1 cellular context compared by ENCODE assay signal in the genomic region with DNA sequence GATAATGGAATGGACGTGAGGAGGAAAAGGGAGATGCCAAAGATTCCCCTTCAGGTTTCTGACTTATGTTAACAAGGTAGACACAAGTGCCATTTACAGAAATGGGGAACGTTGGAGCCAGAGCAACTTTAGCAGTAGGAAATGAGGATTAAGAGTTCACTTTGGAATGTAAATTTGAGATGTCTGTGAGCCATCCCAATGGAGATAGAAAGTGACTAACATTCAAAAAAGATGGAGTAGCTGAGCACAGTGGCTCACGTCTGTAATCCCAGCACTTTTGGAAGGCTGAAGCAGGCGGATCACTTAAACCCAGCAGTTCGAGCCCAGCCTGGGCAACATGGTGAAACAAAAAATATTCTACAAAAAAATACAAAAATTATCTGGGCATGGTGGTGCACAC.
TF ChIP-seq lines count a peak whose summit lies in the region.

No MANE protein-coding gene starts in this region.

TF ChIP-seq in GM23338, 12 proteins besides CTCF, POLR2A, EP300 and RAD21:
- TF ChIP-seq, protein P1, sequence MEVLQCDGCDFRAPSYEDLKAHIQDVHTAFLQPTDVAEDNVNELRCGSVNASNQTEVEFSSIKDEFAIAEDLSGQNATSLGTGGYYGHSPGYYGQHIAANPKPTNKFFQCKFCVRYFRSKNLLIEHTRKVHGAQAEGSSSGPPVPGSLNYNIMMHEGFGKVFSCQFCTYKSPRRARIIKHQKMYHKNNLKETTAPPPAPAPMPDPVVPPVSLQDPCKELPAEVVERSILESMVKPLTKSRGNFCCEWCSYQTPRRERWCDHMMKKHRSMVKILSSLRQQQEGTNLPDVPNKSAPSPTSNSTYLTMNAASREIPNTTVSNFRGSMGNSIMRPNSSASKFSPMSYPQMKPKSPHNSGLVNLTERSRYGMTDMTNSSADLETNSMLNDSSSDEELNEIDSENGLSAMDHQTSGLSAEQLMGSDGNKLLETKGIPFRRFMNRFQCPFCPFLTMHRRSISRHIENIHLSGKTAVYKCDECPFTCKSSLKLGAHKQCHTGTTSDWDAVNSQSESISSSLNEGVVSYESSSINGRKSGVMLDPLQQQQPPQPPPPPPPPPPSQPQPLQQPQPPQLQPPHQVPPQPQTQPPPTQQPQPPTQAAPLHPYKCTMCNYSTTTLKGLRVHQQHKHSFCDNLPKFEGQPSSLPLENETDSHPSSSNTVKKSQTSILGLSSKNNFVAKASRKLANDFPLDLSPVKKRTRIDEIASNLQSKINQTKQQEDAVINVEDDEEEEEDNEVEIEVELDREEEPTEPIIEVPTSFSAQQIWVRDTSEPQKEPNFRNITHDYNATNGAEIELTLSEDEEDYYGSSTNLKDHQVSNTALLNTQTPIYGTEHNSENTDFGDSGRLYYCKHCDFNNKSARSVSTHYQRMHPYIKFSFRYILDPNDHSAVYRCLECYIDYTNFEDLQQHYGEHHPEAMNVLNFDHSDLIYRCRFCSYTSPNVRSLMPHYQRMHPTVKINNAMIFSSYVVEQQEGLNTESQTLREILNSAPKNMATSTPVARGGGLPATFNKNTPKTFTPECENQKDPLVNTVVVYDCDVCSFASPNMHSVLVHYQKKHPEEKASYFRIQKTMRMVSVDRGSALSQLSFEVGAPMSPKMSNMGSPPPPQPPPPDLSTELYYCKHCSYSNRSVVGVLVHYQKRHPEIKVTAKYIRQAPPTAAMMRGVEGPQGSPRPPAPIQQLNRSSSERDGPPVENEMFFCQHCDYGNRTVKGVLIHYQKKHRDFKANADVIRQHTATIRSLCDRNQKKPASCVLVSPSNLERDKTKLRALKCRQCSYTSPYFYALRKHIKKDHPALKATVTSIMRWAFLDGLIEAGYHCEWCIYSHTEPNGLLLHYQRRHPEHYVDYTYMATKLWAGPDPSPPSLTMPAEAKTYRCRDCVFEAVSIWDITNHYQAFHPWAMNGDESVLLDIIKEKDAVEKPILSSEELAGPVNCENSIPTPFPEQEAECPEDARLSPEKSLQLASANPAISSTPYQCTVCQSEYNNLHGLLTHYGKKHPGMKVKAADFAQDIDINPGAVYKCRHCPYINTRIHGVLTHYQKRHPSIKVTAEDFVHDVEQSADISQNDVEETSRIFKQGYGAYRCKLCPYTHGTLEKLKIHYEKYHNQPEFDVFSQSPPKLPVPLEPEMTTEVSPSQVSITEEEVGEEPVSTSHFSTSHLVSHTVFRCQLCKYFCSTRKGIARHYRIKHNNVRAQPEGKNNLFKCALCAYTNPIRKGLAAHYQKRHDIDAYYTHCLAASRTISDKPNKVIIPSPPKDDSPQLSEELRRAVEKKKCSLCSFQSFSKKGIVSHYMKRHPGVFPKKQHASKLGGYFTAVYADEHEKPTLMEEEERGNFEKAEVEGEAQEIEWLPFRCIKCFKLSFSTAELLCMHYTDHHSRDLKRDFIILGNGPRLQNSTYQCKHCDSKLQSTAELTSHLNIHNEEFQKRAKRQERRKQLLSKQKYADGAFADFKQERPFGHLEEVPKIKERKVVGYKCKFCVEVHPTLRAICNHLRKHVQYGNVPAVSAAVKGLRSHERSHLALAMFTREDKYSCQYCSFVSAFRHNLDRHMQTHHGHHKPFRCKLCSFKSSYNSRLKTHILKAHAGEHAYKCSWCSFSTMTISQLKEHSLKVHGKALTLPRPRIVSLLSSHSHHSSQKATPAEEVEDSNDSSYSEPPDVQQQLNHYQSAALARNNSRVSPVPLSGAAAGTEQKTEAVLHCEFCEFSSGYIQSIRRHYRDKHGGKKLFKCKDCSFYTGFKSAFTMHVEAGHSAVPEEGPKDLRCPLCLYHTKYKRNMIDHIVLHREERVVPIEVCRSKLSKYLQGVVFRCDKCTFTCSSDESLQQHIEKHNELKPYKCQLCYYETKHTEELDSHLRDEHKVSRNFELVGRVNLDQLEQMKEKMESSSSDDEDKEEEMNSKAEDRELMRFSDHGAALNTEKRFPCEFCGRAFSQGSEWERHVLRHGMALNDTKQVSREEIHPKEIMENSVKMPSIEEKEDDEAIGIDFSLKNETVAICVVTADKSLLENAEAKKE (CRISPR knock-in tag; IDR thresholded peaks at IDR 0.05): no peak
- TF ChIP-seq ZNF331 (CRISPR knock-in tag; IDR thresholded peaks at IDR 0.05; ENCODE audit: low read depth) (no peak), ZNF114 (CRISPR knock-in tag; IDR thresholded peaks at IDR 0.05) (no peak), POLR2AphosphoS5 (IDR thresholded peaks at IDR 0.05; ENCODE audit: low read depth) (no peak), CREB1 (CRISPR knock-in tag; IDR thresholded peaks at IDR 0.05; ENCODE audit: low read depth) (no peak), EZH2 (IDR thresholded peaks at IDR 0.05; ENCODE audit: low read depth, unreplicated experiment) (no peak)
- TF ChIP-seq, protein P2, sequence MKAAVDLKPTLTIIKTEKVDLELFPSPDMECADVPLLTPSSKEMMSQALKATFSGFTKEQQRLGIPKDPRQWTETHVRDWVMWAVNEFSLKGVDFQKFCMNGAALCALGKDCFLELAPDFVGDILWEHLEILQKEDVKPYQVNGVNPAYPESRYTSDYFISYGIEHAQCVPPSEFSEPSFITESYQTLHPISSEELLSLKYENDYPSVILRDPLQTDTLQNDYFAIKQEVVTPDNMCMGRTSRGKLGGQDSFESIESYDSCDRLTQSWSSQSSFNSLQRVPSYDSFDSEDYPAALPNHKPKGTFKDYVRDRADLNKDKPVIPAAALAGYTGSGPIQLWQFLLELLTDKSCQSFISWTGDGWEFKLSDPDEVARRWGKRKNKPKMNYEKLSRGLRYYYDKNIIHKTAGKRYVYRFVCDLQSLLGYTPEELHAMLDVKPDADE (IDR thresholded peaks at IDR 0.05): no peak
- TF ChIP-seq, protein P3, sequence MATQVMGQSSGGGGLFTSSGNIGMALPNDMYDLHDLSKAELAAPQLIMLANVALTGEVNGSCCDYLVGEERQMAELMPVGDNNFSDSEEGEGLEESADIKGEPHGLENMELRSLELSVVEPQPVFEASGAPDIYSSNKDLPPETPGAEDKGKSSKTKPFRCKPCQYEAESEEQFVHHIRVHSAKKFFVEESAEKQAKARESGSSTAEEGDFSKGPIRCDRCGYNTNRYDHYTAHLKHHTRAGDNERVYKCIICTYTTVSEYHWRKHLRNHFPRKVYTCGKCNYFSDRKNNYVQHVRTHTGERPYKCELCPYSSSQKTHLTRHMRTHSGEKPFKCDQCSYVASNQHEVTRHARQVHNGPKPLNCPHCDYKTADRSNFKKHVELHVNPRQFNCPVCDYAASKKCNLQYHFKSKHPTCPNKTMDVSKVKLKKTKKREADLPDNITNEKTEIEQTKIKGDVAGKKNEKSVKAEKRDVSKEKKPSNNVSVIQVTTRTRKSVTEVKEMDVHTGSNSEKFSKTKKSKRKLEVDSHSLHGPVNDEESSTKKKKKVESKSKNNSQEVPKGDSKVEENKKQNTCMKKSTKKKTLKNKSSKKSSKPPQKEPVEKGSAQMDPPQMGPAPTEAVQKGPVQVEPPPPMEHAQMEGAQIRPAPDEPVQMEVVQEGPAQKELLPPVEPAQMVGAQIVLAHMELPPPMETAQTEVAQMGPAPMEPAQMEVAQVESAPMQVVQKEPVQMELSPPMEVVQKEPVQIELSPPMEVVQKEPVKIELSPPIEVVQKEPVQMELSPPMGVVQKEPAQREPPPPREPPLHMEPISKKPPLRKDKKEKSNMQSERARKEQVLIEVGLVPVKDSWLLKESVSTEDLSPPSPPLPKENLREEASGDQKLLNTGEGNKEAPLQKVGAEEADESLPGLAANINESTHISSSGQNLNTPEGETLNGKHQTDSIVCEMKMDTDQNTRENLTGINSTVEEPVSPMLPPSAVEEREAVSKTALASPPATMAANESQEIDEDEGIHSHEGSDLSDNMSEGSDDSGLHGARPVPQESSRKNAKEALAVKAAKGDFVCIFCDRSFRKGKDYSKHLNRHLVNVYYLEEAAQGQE (IDR thresholded peaks at IDR 0.05; ENCODE audit: unreplicated experiment): no peak
